Comparison of ENCODE assay signal across 21 cellular contexts in the genomic region with DNA sequence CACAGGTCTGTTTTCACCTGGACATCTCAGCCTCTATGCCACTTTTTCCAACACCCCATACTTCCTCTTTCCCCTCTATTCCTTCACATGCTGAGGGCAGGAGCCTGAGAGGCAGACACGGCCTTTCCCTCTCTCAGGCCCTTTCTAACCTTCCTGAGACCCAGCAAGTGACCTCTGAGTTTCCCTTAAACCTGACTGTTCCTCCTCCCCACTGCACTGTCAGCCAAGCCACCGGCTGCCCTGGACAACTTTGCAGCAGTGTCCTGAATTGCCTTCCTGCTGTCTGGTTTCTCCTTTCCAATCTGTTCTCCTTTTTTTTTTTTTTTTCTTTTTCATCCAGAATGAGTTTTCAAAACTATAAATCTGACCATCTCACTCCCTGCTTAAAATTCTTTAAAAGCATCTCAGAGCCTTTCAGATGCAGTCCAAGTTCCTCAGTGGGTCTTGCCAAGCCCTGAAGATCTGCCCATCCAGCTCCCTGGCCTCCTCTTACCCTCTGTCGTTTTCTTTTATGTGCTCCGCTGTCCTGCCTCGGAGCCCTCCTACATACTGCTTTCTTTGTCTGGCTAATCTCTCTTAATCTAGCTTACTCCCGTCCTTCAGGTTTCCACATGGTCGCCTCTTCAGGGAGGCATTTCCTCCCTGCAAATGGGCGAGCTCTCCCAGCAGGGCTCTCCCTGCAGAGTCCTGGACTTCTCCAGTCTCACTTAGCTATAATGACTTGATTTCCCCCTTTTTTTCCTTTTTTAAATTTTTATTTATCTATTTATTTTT. TPM values are rescaled to one million over a fixed set of nuclear protein-coding genes. Genes with fewer than 3 reads are reported as not detected.
DNase-seq lines count a peak whose midpoint lies in the region; ATAC-seq and TF ChIP-seq lines count a peak whose summit lies in the region.
"Had no signal": no experiment of that assay in that cellular context is flagged by ENCODE, and none has a peak within 500 bp of the region (broad histone marks: within the 10 kb centered on the region; RNA-seq: fewer than 3 reads in every experiment).

No MANE protein-coding gene starts in this region.

- TF ChIP-seq CTCF in H9 (conservative IDR thresholded peaks at IDR 0.05), result no peak
- no peak for TF ChIP-seq CTCF in WERI-Rb-1 (IDR thresholded peaks at IDR 0.05; ENCODE audit: low read depth, low read length)
- no peak for TF ChIP-seq CTCF in liver (IDR thresholded peaks at IDR 0.05; ENCODE audit: low read depth, low read length, missing input control)
- TF ChIP-seq CTCF in testis (IDR thresholded peaks at IDR 0.05), result no peak

- H3K27me3 ChIP-seq in H9 (ENCODE audit: insufficient read depth, low read length) (no peaks in the 10 kb centered on the region), WERI-Rb-1 (ENCODE audit: insufficient read depth, low read depth, severe bottlenecking) (no peaks in the 10 kb centered on the region), liver (ENCODE audit: control insufficient read depth in 4 of 4, insufficient read depth in 4 of 4, low read length in 3 of 4) (no peaks in the 10 kb centered on the region), testis (no peaks in the 10 kb centered on the region)
- H3K27me3 ChIP-seq: MG63 had no signal

- no peaks in the 10 kb centered on the region for H3K9me3 Mint-ChIP-seq in H9
- H3K9me3 Mint-ChIP-seq: CD8-positive, alpha-beta T cell had no signal

- no peak overlapping the region for H3K4me3 Mint-ChIP-seq in H9
- H3K4me3 Mint-ChIP-seq: CD8-positive, alpha-beta T cell had no signal

- H2AK5ac ChIP-seq in H9 (ENCODE audit: insufficient read length, low read length), result no peak overlapping the region

- ATAC-seq in GM19324 (IDR thresholded peaks at IDR 0.05; ENCODE audit: low FRiP score, unreplicated experiment) (no peak), HG03571 (IDR thresholded peaks at IDR 0.05; ENCODE audit: unreplicated experiment) (no peak)
- ATAC-seq: CD8-positive, alpha-beta T cell; HCT116; Panc1; SK-N-SH treated with all-trans-retinoic acid at 6 μM for 48 hours had no signal

- intact Hi-C loops in testis (cut with DNase I; ENCODE audit: low total_unique reads), result no loop called here

- no peak overlapping the region for H3K4ac ChIP-seq in H9 (ENCODE audit: low read depth, low read length)

- no peak overlapping the region for H3K14ac ChIP-seq in H9 (ENCODE audit: insufficient read depth, low read length)

- H3K4me2 ChIP-seq in H9 (ENCODE audit: insufficient read depth, insufficient read length, low read length), result no peak overlapping the region
- H3K4me2 ChIP-seq: KMS-11 had no signal

- no peak overlapping the region for H2BK120ac ChIP-seq in H9 (ENCODE audit: low read depth, low read length, poor library complexity, severe bottlenecking)

- H3K79me1 ChIP-seq in H9 (ENCODE audit: insufficient read depth, low read depth, low read length, poor library complexity, severe bottlenecking), result no peaks in the 10 kb centered on the region

- no peak overlapping the region for H3K4me3 ChIP-seq in WERI-Rb-1 (ENCODE audit: low read depth, low read length)
- H3K4me3 ChIP-seq in liver (ENCODE audit: low read depth in 1 of 3, low read length in 3 of 3), result no peak overlapping the region
- no peak overlapping the region for H3K4me3 ChIP-seq in testis
- H3K4me3 ChIP-seq: MG63 had no signal

- no peak overlapping the region for H3K56ac ChIP-seq in H9 (ENCODE audit: insufficient read length, low read depth, low read length)

- H4K20me1 ChIP-seq in H9 (ENCODE audit: control insufficient read depth, insufficient read depth, insufficient read length), result no peaks in the 10 kb centered on the region

- no peak overlapping the region for H4K5ac ChIP-seq in H9 (ENCODE audit: insufficient read length, low read depth, low read length)

- no peak for TF ChIP-seq RAD21 in liver (IDR thresholded peaks at IDR 0.05)

- H3T11ph ChIP-seq in H9 (ENCODE audit: low read length), result no peak overlapping the region

- peaks cover 0 to 5% (median 0%) of the 10 kb centered on the region in 3 experiments; a peak in 2 of 7 replicates for H3K36me3 Mint-ChIP-seq in H9 (ENCODE audit: insufficient read depth in 1 of 3, low read depth in 3 of 3)

- H3K4me1 Mint-ChIP-seq in H9, result peaks cover 8 to 9% of the 10 kb centered on the region in 2 experiments

- no peak overlapping the region for H2AFZ ChIP-seq in H9 (ENCODE audit: low read length)

- no peak for TF ChIP-seq POLR2A in testis (IDR thresholded peaks at IDR 0.05)

- peak overlapping the region in 2 of 3 experiments; percentile 32 to 72; a peak in 4 of 7 replicates for H3K27ac Mint-ChIP-seq in H9
- H3K27ac Mint-ChIP-seq: CD8-positive, alpha-beta T cell had no signal

- H3K27me3 Mint-ChIP-seq in H9 (ENCODE audit: low read depth), result no peaks in the 10 kb centered on the region

- WGBS in H9 (ENCODE audit: extremely low coverage, insufficient read length, low lambda C conversion rate), result no CpG with 5 or more reads among the region's 8 CpGs
- WGBS in liver, result 70% methylated on average over 8 of the region's 8 CpGs
- WGBS in testis, 2 donors, result 21 to 30% methylated on average over 8 of the region's 8 CpGs

- H3K9me3 ChIP-seq in H9 (ENCODE audit: control insufficient read depth, low read depth, low read length), result no peaks in the 10 kb centered on the region
- H3K9me3 ChIP-seq in WERI-Rb-1 (ENCODE audit: severe bottlenecking), result no peaks in the 10 kb centered on the region
- no peaks in the 10 kb centered on the region for H3K9me3 ChIP-seq in liver (ENCODE audit: control insufficient read depth in 4 of 4, low read length in 3 of 4)
- H3K9me3 ChIP-seq in testis, result no peaks in the 10 kb centered on the region
- H3K9me3 ChIP-seq: MG63 had no signal

- no peak overlapping the region for H2BK5ac ChIP-seq in H9 (ENCODE audit: insufficient read length, low read length)

- H3K27ac ChIP-seq in H9 (ENCODE audit: insufficient read length, low read depth, low read length), result no peak overlapping the region
- H3K27ac ChIP-seq in WERI-Rb-1, result peak overlapping the region; percentile 96
- no peak overlapping the region for H3K27ac ChIP-seq in liver (ENCODE audit: low read depth in 1 of 2, low read length in 2 of 2)
- peak overlapping the region in 1 of 2 donors; percentile 59 for H3K27ac ChIP-seq in testis
- H3K27ac ChIP-seq: HL-60, KMS-11 had no signal

- H2BK20ac ChIP-seq in H9 (ENCODE audit: low read depth, low read length, poor library complexity, severe bottlenecking), result no peak overlapping the region

- H2BK12ac ChIP-seq in H9 (ENCODE audit: insufficient read length, low read depth, low read length), result no peak overlapping the region

- no peak overlapping the region for H4K8ac ChIP-seq in H9 (replicated peaks; ENCODE audit: insufficient read length, low read depth, low read length)

- H3K36me3 ChIP-seq in WERI-Rb-1 (no peaks in the 10 kb centered on the region; the same call in 1 of the 2 replicates), liver (ENCODE audit: control insufficient read depth in 4 of 4, insufficient read depth in 3 of 4, low read depth in 1 of 4, low read length in 3 of 4) (peaks cover 0 to 10% (median 1%) of the 10 kb centered on the region in 4 donors), testis (ENCODE audit: low read depth, missing control alignments) (no peaks in the 10 kb centered on the region)
- H3K36me3 ChIP-seq: MG63 had no signal

- no peaks in the 10 kb centered on the region for H3K23me2 ChIP-seq in H9 (ENCODE audit: insufficient read length, low read depth, low read length, poor library complexity, severe bottlenecking)

- H3K9ac ChIP-seq in H9 (ENCODE audit: extremely low read depth, insufficient read length, low read length) (no peak overlapping the region), liver (ENCODE audit: low read depth in 1 of 2, low read length in 2 of 2) (no peak overlapping the region)
- H3K9ac ChIP-seq: KMS-11 had no signal

- no peak overlapping the region for H2BK15ac ChIP-seq in H9 (ENCODE audit: low read depth, low read length)

- H4K91ac ChIP-seq in H9 (ENCODE audit: insufficient read length, low read depth, low read length), result no peak overlapping the region

- no peak overlapping the region for H3K23ac ChIP-seq in H9 (ENCODE audit: insufficient read length, low read depth, low read length)

- DNase-seq in H9 (no peak), WERI-Rb-1 (peak; percentile 74), testis (peak; percentile 68)
- no peak for DNase-seq in activated naive CD4-positive, alpha-beta T cell treated with Interleukin-2 at 50 U/mL for 16 hours
- DNase-seq: CD8-positive, alpha-beta T cell; DMS153; EL; MG63; NCI-H1092 treated with DMSO at 0.1 percent for 48 hours; NCI-H1694; NCI-H2107; NCI-H748 treated with DMSO at 0.1 percent for 48 hours; SHP77 had no signal

- H3K4me1 ChIP-seq in H9 (ENCODE audit: insufficient read depth, low read length) (no peaks in the 10 kb centered on the region), liver (ENCODE audit: control insufficient read depth in 4 of 4, insufficient read depth in 4 of 4, low read length in 3 of 4) (no peaks in the 10 kb centered on the region), testis (peaks cover 18% of the 10 kb centered on the region)

- no peak overlapping the region for H3K18ac ChIP-seq in H9 (ENCODE audit: insufficient read length, low read depth, low read length)

- no peaks in the 10 kb centered on the region for H3K79me2 ChIP-seq in H9 (ENCODE audit: insufficient read depth, low read length)

TF ChIP-seq in liver, 16 proteins besides CTCF, POLR2A, EP300 and RAD21:
- no peak for TF ChIP-seq TAF1 (conservative IDR thresholded peaks at IDR 0.05)
- TF ChIP-seq NR2F2 (IDR thresholded peaks at IDR 0.05), result peak; percentile 60
TF ChIP-seq in liver: peak in this region for 1.

RNA-seq across cellular contexts. Expression of gene SLC13A4, which starts 30.5 kb away (rescaled TPM):
- total RNA-seq in H9 (2021) (2.0 and 3.5 TPM in 2 replicates), liver (under 1 TPM; 0.14 to 0.17 TPM), testis (10 to 100 TPM; 19.0 to 33.0 TPM)
- polyA plus RNA-seq in liver (under 1 TPM; 0.01 to 0.06 TPM), testis (ENCODE audit: insufficient read depth, low read depth, low replicate concordance) (34.6 TPM)
- total RNA-seq: CD8-positive, alpha-beta T cell had no signal

RNA-seq across cellular contexts. Expression of gene STMP1, which starts 35.1 kb away (rescaled TPM):
- total RNA-seq in H9 (2021) (38.4 and 39.6 TPM in 2 replicates), liver (10 to 100 TPM in 1 of 2 donors, 1 to 10 TPM in 1; 6.8 to 16.6 TPM), testis (10 to 100 TPM; 36.4 to 39.7 TPM)
- polyA plus RNA-seq in liver (10 to 100 TPM; 11.1 to 30.7 TPM), testis (ENCODE audit: insufficient read depth, low read depth, low replicate concordance) (56.3 TPM)

RNA-seq across cellular contexts. Expression of gene FAM180A, which starts 51.1 kb away (rescaled TPM):
- total RNA-seq in H9 (2021) (not detected in 2 replicates), liver (10 to 100 TPM in 1 of 2 donors, under 1 TPM in 1; 0.19 to 10.5 TPM), testis (1 to 10 TPM; 2.1 to 2.7 TPM)
- polyA plus RNA-seq in liver (1 to 10 TPM; 4.1 to 7.0 TPM), testis (ENCODE audit: insufficient read depth, low read depth, low replicate concordance) (1.5 TPM)
- total RNA-seq: CD8-positive, alpha-beta T cell had no signal

Comparison
In these comparisons a context has a peak if more than half of its experiments do, and no peak if none do; other contexts are left out.
1. DNase-seq: peak in WERI-Rb-1 (single experiment) and testis (single experiment); none in H9 (single experiment) and activated naive CD4-positive, alpha-beta T cell treated with Interleukin-2 at 50 U/mL for 16 hours (single experiment).